In the genomic region with DNA sequence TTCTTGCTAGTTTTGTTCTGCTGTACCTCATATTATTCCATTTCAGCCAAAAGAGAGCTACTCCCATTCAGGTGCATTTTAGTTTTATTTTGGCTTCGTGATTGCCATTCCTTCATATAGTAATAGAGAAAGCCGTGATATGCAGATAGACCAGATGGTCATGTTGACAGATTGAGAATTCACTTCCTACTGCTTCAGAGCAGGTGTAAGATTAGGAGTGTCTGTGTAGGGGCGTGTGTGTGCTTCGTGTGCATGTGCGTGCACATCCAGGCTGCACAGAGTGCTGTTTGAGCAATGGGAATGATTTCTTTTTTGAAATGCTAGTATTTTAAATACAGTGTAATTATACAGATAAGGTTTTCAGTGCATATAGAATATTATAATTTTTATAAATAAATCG, we compare ENCODE assay signal across 14 cellular contexts. TPM values are rescaled to one million over a fixed set of nuclear protein-coding genes. Genes with fewer than 3 reads are reported as not detected.
DNase-seq lines count a peak whose midpoint lies in the region; TF ChIP-seq lines count a peak whose summit lies in the region.
"Had no signal": no experiment of that assay in that cellular context is flagged by ENCODE, and none has a peak within 500 bp of the region (broad histone marks: within the 10 kb centered on the region; RNA-seq: fewer than 3 reads in every experiment).

No MANE protein-coding gene starts in this region.

- H3K4me3 ChIP-seq in effector memory CD4-positive, alpha-beta T cell (ENCODE audit: insufficient read depth, low read depth, low read length, poor library complexity, severe bottlenecking), result no peak overlapping the region
- H3K4me3 ChIP-seq: BLaER1 treated with 17β-estradiol and CSF1 and Interleukin-3, amounts not matched to agents 10 nM and 100 nM; cardiac muscle cell had no signal

- H3K36me3 Mint-ChIP-seq in nephron (ENCODE audit: low read depth), result peaks cover 45% of the 10 kb centered on the region
- no peaks in the 10 kb centered on the region for H3K36me3 Mint-ChIP-seq in activated naive CD4-positive, alpha-beta T cell treated with anti-CD3 and anti-CD28 coated beads, Interleukin-2, amount 10 ng/mL, durations not matched to agents 7 days and 5 days

- peak overlapping the region in 2 of 3 experiments; percentile 13 to 35 for H3K27ac Mint-ChIP-seq in nephron
- H3K27ac Mint-ChIP-seq in activated naive CD4-positive, alpha-beta T cell treated with anti-CD3 and anti-CD28 coated beads, Interleukin-2, amount 10 ng/mL, durations not matched to agents 7 days and 5 days, result no peak overlapping the region
- H3K27ac Mint-ChIP-seq: progenitor cell of endocrine pancreas had no signal

- peaks cover 74% of the 10 kb centered on the region for H3K4me1 Mint-ChIP-seq in nephron
- no peaks in the 10 kb centered on the region for H3K4me1 Mint-ChIP-seq in activated naive CD4-positive, alpha-beta T cell treated with anti-CD3 and anti-CD28 coated beads, Interleukin-2, amount 10 ng/mL, durations not matched to agents 7 days and 5 days

- peak overlapping the region in 1 of 3 experiments; percentile 15 for H3K4me3 Mint-ChIP-seq in nephron
- H3K4me3 Mint-ChIP-seq in activated naive CD4-positive, alpha-beta T cell treated with anti-CD3 and anti-CD28 coated beads, Interleukin-2, amount 10 ng/mL, durations not matched to agents 7 days and 5 days, result no peak overlapping the region

- H3K27me3 Mint-ChIP-seq in nephron (ENCODE audit: low read depth), result peaks cover 16% of the 10 kb centered on the region
- H3K27me3 Mint-ChIP-seq in activated naive CD4-positive, alpha-beta T cell treated with anti-CD3 and anti-CD28 coated beads, Interleukin-2, amount 10 ng/mL, durations not matched to agents 7 days and 5 days, result no peaks in the 10 kb centered on the region

- no peaks in the 10 kb centered on the region for H3K4me1 ChIP-seq in effector memory CD4-positive, alpha-beta T cell (ENCODE audit: control insufficient read depth, insufficient read depth, low read length, poor library complexity, severe bottlenecking)
- H3K4me1 ChIP-seq: BLaER1 treated with 17β-estradiol and CSF1 and Interleukin-3, amounts not matched to agents 10 nM and 100 nM had no signal

- no peak overlapping the region for H3K27ac ChIP-seq in effector memory CD4-positive, alpha-beta T cell (ENCODE audit: insufficient read depth, low read length, poor library complexity, severe bottlenecking)
- H3K27ac ChIP-seq: BLaER1 treated with 17β-estradiol and CSF1 and Interleukin-3, amounts not matched to agents 10 nM and 100 nM; cardiac muscle cell had no signal

- H3K9me3 ChIP-seq in effector memory CD4-positive, alpha-beta T cell (ENCODE audit: control insufficient read depth, low read length), result no peaks in the 10 kb centered on the region
- H3K9me3 ChIP-seq: BLaER1 treated with 17β-estradiol and CSF1 and Interleukin-3, amounts not matched to agents 10 nM and 100 nM had no signal

- TF ChIP-seq CTCF in nephron (IDR thresholded peaks at IDR 0.05; ENCODE audit: unreplicated experiment in 3 of 3), result no peak

- H3K9me3 Mint-ChIP-seq in nephron, result no peaks in the 10 kb centered on the region
- no peaks in the 10 kb centered on the region for H3K9me3 Mint-ChIP-seq in activated naive CD4-positive, alpha-beta T cell treated with anti-CD3 and anti-CD28 coated beads, Interleukin-2, amount 10 ng/mL, durations not matched to agents 7 days and 5 days

- DNase-seq in DMS53 (lab: John Stamatoyannopoulos, UW) (peak; percentile 92), NAMALWA (ENCODE audit: low spot score) (peak; percentile 69), SHP77 treated with DMSO at 0.1 percent for 48 hours (lab: John Stamatoyannopoulos, UW) (peak; percentile 52), occipital lobe (lab: John Stamatoyannopoulos, UW) (no peak)
- no peak for DNase-seq in activated CD4-positive, CD25-positive, alpha-beta regulatory T cell (lab: John Stamatoyannopoulos, UW)
- DNase-seq in effector memory CD4-positive, alpha-beta T cell, result no peak
- no peak for DNase-seq in activated naive CD4-positive, alpha-beta T cell treated with anti-CD3 and anti-CD28 coated beads, Interleukin-2, amount 10 ng/mL, durations not matched to agents 7 days and 5 days
- DNase-seq: activated naive CD4-positive, alpha-beta T cell treated with anti-CD3 and anti-CD28 coated beads, Interleukin-2, amount 50 U/mL, for 16 hours; glutamatergic neuron; NCI-H446 had no signal

- CTCF ChIA-PET in activated naive CD4-positive, alpha-beta T cell treated with anti-CD3 and anti-CD28 coated beads, Interleukin-2, amount 10 ng/mL, durations not matched to agents 7 days and 5 days (lab: Charles Lee), result no interaction called here

- H3K36me3 ChIP-seq in effector memory CD4-positive, alpha-beta T cell (ENCODE audit: control insufficient read depth, insufficient read depth, low read length), result no peaks in the 10 kb centered on the region
- H3K36me3 ChIP-seq: BLaER1 treated with 17β-estradiol and CSF1 and Interleukin-3, amounts not matched to agents 10 nM and 100 nM had no signal

- no peaks in the 10 kb centered on the region for H3K27me3 ChIP-seq in effector memory CD4-positive, alpha-beta T cell (replicated peaks; ENCODE audit: control insufficient read depth, insufficient read depth, low read length, poor library complexity, severe bottlenecking)
- H3K27me3 ChIP-seq: cardiac muscle cell had no signal

RNA-seq across cellular contexts. Expression of gene NFIA, which starts 10.3 kb away (rescaled TPM):
- total RNA-seq in occipital lobe, result 41.5 TPM

Comparison
In these comparisons a context has a peak if more than half of its experiments do, and no peak if none do; other contexts are left out.
1. DNase-seq: peak in DMS53 (single experiment), NAMALWA (single experiment) and SHP77 treated with DMSO at 0.1 percent for 48 hours (single experiment); none in activated CD4-positive, CD25-positive, alpha-beta regulatory T cell (0 of 4), effector memory CD4-positive, alpha-beta T cell (0 of 3), occipital lobe (single experiment) and activated naive CD4-positive, alpha-beta T cell treated with anti-CD3 and anti-CD28 coated beads, Interleukin-2, amount 10 ng/mL, durations not matched to agents 7 days and 5 days (single experiment).